ENCODE assay signal across 8 cellular contexts in the genomic region with DNA sequence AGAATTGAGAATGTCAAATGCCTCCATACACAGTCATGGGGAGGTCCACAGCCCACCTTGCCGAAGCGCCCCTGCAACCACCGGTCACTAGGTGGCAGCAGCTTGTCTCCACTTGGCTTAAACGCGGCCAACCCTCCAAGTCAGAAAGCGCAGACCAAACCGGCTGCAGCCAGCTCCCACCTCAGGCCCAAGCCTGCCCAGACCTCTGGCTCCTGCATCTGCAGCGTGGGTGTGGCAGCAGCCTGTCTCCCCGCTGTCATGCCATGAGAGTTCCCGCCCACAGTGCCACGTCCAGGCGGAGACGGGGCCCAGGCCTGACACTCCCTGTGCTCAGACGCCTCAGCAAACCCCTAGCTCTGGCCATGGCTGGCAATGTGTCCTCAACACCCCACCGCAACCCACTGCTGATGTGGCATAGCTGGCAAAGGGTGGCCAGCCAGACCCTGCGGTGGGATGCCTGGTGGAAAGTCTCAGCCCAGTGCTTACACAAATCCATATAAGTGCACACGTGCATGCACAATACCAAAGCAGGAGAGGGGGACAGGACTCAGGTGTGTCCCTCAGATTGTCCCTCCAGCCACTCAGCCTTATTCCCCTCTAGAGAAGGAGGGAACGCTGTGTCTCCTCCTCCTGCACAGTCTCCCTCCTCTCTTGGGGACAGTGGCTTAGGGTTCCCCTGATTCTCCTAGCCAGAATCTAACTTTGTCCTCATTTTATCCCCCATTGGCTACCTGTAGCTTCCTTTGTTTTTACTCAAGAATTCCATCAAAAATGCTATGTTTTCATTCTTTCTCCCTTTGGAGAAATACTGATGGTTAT. TPM values are rescaled to one million over a fixed set of nuclear protein-coding genes. Genes with fewer than 3 reads are reported as not detected.
A peak's percentile ranks its signal among the peaks of the same experiment; 100 is the strongest.
DNase-seq lines count a peak whose midpoint lies in the region; ATAC-seq and TF ChIP-seq lines count a peak whose summit lies in the region.

No MANE protein-coding gene starts in this region.

- TF ChIP-seq EP300 in ovary (IDR thresholded peaks at IDR 0.05) = no peak
- no peak for TF ChIP-seq EP300 in upper lobe of left lung (IDR thresholded peaks at IDR 0.05)

- H3K27me3 ChIP-seq in ovary (no peaks in the 10 kb centered on the region), upper lobe of left lung (no peaks in the 10 kb centered on the region)

- CTCF ChIA-PET in activated naive CD4-positive, alpha-beta T cell treated with anti-CD3 and anti-CD28 coated beads, Interleukin-2, amount 10 ng/mL, durations not matched to agents 7 days and 5 days (lab: Charles Lee) = interaction anchor here (0.7 to 3.8 kb wide), 30 partner anchors 9 to 592 kb away, joined by 3 to 115 read pairs (median 4); a partner anchor contains a TSS

- TF ChIP-seq POLR2A in ovary (IDR thresholded peaks at IDR 0.05) (no peak), upper lobe of left lung (IDR thresholded peaks at IDR 0.05) (no peak)

- H3K9me3 Mint-ChIP-seq in activated naive CD4-positive, alpha-beta T cell treated with anti-CD3 and anti-CD28 coated beads, Interleukin-2, amount 10 ng/mL, durations not matched to agents 7 days and 5 days = no peaks in the 10 kb centered on the region

- DNase-seq in SIG-M5 treated with dmso at 0.1 percent for 504 hours (lab: John Stamatoyannopoulos, UW; ENCODE audit: unreplicated experiment) = peak; percentile 88
- DNase-seq in SIG-M5 (lab: John Stamatoyannopoulos, UW) = no peak
- DNase-seq in NCI-H1048 (lab: John Stamatoyannopoulos, UW) = peak; percentile 50
- peak; percentile 91 for DNase-seq in SK-N-DZ (ENCODE audit: low spot score)
- DNase-seq in activated naive CD4-positive, alpha-beta T cell treated with anti-CD3 and anti-CD28 coated beads, Interleukin-2, amount 10 ng/mL, durations not matched to agents 7 days and 5 days = peak; percentile 83
- peak; percentile 91 for DNase-seq in glomerular visceral epithelial cell (ENCODE audit: extremely low spot score)
- peak; percentile 85 to 92 (median 89) for DNase-seq in ovary
- peak; percentile 83 to 88 for DNase-seq in upper lobe of left lung

- intact Hi-C loops in ovary (cut with DNase I) = loop anchor here (2.0 to 10.0 kb wide), 4 partner anchors 46 to 588 kb away; a partner anchor contains a TSS

- peak; percentile 61 to 73 for ATAC-seq in upper lobe of left lung (ENCODE audit: low FRiP score in 2 of 2)

- H3K4me3 ChIP-seq in ovary = no peak overlapping the region
- no peak overlapping the region for H3K4me3 ChIP-seq in upper lobe of left lung

- peaks cover 39% of the 10 kb centered on the region for H3K4me1 Mint-ChIP-seq in activated naive CD4-positive, alpha-beta T cell treated with anti-CD3 and anti-CD28 coated beads, Interleukin-2, amount 10 ng/mL, durations not matched to agents 7 days and 5 days

- H3K9me3 ChIP-seq in ovary = no peaks in the 10 kb centered on the region
- H3K9me3 ChIP-seq in upper lobe of left lung = no peaks in the 10 kb centered on the region

- TF ChIP-seq CTCF in ovary (IDR thresholded peaks at IDR 0.05) (peak; percentile 77 to 87 (median 80)), upper lobe of left lung (IDR thresholded peaks at IDR 0.05) (peak; percentile 86 to 90 (median 88))

- H3K27ac ChIP-seq in ovary (no peak overlapping the region), upper lobe of left lung (no peak overlapping the region)

- H3K4me1 ChIP-seq in ovary (ENCODE audit: insufficient read depth) = peaks cover 13% of the 10 kb centered on the region
- peaks cover 35 to 48% (median 35%) of the 10 kb centered on the region in 4 donors for H3K4me1 ChIP-seq in upper lobe of left lung

- H3K36me3 ChIP-seq in ovary (no peaks in the 10 kb centered on the region), upper lobe of left lung (no peaks in the 10 kb centered on the region)

- no peaks in the 10 kb centered on the region for H3K36me3 Mint-ChIP-seq in activated naive CD4-positive, alpha-beta T cell treated with anti-CD3 and anti-CD28 coated beads, Interleukin-2, amount 10 ng/mL, durations not matched to agents 7 days and 5 days

- peak overlapping the region; percentile 16 for H3K4me3 Mint-ChIP-seq in activated naive CD4-positive, alpha-beta T cell treated with anti-CD3 and anti-CD28 coated beads, Interleukin-2, amount 10 ng/mL, durations not matched to agents 7 days and 5 days

- WGBS in ovary, 3 donors = 13 to 18% (median 15%) methylated on average over 18 of the region's 18 CpGs
- WGBS in upper lobe of left lung, 2 donors = 11 to 32% methylated on average over 11 to 16 of the region's 18 CpGs

- peaks cover 81% of the 10 kb centered on the region for H3K27me3 Mint-ChIP-seq in activated naive CD4-positive, alpha-beta T cell treated with anti-CD3 and anti-CD28 coated beads, Interleukin-2, amount 10 ng/mL, durations not matched to agents 7 days and 5 days

- H3K27ac Mint-ChIP-seq in activated naive CD4-positive, alpha-beta T cell treated with anti-CD3 and anti-CD28 coated beads, Interleukin-2, amount 10 ng/mL, durations not matched to agents 7 days and 5 days = no peak overlapping the region

RNA-seq across cellular contexts. Expression of a gene that starts 10.9 kb away (rescaled TPM):
- polyA plus RNA-seq in SK-N-DZ (2014; cell fraction: cytosol; rRNA removed) = 1.1 and 1.6 TPM in 2 replicates
- polyA plus RNA-seq in SK-N-DZ (2014; cell fraction: nucleus; rRNA removed) = 0.51 and 0.80 TPM in 2 replicates
- total RNA-seq in ovary (10 to 100 TPM in 5 of 7 donors, 1 to 10 TPM in 2; 1.7 to 36.2 (median 12.1) TPM), upper lobe of left lung (10 to 100 TPM in 4 of 6 donors, 1 to 10 TPM in 2; 5.2 to 33.5 (median 17.7) TPM)
- polyA plus RNA-seq in ovary = 10 to 100 TPM; 12.1 to 58.1 TPM

RNA-seq across cellular contexts. Expression of a gene that starts 21.4 kb away (rescaled TPM):
- 48.3 and 57.6 TPM in 2 replicates for polyA plus RNA-seq in SK-N-DZ (2014; cell fraction: cytosol; rRNA removed)
- polyA plus RNA-seq in SK-N-DZ (2014; cell fraction: nucleus; rRNA removed) = 28.1 and 31.2 TPM in 2 replicates
- total RNA-seq in ovary (100 to 1,000 TPM in 6 of 7 donors, 10 to 100 TPM in 1; 80.0 to 214 (median 165) TPM), upper lobe of left lung (100 to 1,000 TPM; 105 to 203 (median 148) TPM)
- polyA plus RNA-seq in ovary = 100 to 1,000 TPM; 150 to 577 TPM

RNA-seq across cellular contexts. Expression of a gene that starts 55.8 kb away (rescaled TPM):
- polyA plus RNA-seq in SK-N-DZ (2014; cell fraction: cytosol; rRNA removed) = 136 and 154 TPM in 2 replicates
- 1,883 and 2,737 TPM in 2 replicates for polyA plus RNA-seq in SK-N-DZ (2014; cell fraction: nucleus; rRNA removed)
- total RNA-seq in ovary = 100 to 1,000 TPM; 125 to 197 (median 144) TPM
- 100 to 1,000 TPM; 138 to 162 TPM for polyA plus RNA-seq in ovary
- total RNA-seq in upper lobe of left lung = 100 to 1,000 TPM in 5 of 6 donors, 10 to 100 TPM in 1; 76.6 to 661 (median 160) TPM
